Comparison of ENCODE assay signal across 20 cellular contexts in the genomic region with DNA sequence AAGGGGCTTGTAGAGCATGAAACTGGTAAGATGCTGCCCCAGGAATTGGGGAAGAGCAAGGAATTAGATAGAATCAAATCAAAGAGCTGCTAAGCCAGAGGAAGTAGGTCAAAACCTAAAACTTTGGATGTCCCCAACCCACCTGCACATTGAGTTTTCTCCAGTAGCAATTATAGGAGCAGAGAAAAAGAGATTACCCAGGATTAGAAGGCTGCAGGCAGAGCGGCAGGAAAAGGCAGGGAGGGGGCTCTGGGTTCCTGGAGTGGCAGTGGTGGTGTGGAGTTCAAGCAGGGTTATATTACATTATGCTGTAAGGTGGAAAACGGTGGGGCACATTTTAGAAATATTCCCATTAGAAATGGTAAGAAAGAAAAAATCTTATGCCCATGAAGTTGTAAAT.
"Had no signal": no experiment of that assay in that cellular context is flagged by ENCODE, and none has a peak within 500 bp of the region (broad histone marks: within the 10 kb centered on the region; RNA-seq: fewer than 3 reads in every experiment).

No MANE protein-coding gene starts in this region.

- DNase-seq: cortex of kidney; effector memory CD4-positive, alpha-beta T cell; heart right ventricle; islet precursor cell; mammary epithelial cell; mucosa of descending colon; naive thymus-derived CD8-positive, alpha-beta T cell; nucleus accumbens; ovary; sigmoid colon; stimulated activated CD4-positive, alpha-beta T cell treated with anti-CD3 and anti-CD28 coated beads, Interleukin-12 subunit alpha, Interleukin-12 subunit beta, amount 100 ng/mL, for 4 hours; stimulated activated naive CD4-positive, alpha-beta T cell; tibial artery; upper lobe of right lung had no signal

- H3K4me3 Mint-ChIP-seq: naive thymus-derived CD8-positive, alpha-beta T cell; neural progenitor cell had no signal

- H3K36me3 ChIP-seq: heart right ventricle, neural progenitor cell, ovary, right atrium auricular region, sigmoid colon, suprapubic skin, tibial artery, upper lobe of right lung, vagina had no signal

- H3K9ac ChIP-seq: neural progenitor cell had no signal

- H3K27ac Mint-ChIP-seq: neural progenitor cell had no signal

- H3K9me3 Mint-ChIP-seq: naive thymus-derived CD8-positive, alpha-beta T cell; neural progenitor cell had no signal

- ATAC-seq: heart right ventricle; left lobe of liver; mucosa of descending colon; naive thymus-derived CD8-positive, alpha-beta T cell; upper lobe of right lung had no signal

- H3K4me3 ChIP-seq: heart right ventricle, mucosa of descending colon, neural progenitor cell, ovary, right atrium auricular region, sigmoid colon, skin epidermis, suprapubic skin, tibial artery, upper lobe of right lung, vagina had no signal

- H2AFZ ChIP-seq: neural progenitor cell had no signal

- H3K27ac ChIP-seq: heart right ventricle, neural progenitor cell, ovary, right atrium auricular region, sigmoid colon, suprapubic skin, tibial artery, upper lobe of right lung, vagina had no signal

- H3K36me3 Mint-ChIP-seq: naive thymus-derived CD8-positive, alpha-beta T cell; neural progenitor cell had no signal

- H3K27me3 Mint-ChIP-seq: naive thymus-derived CD8-positive, alpha-beta T cell had no signal

- H3K27me3 ChIP-seq: heart right ventricle, neural progenitor cell, ovary, right atrium auricular region, sigmoid colon, suprapubic skin, tibial artery, upper lobe of right lung, vagina had no signal

- H3K9me3 ChIP-seq: heart right ventricle, mucosa of descending colon, ovary, right atrium auricular region, sigmoid colon, suprapubic skin, tibial artery, upper lobe of right lung, vagina had no signal

- H3K4me2 ChIP-seq: neural progenitor cell had no signal
